In genomic region chr20:53599039-53599362, GRCh38 we compare ENCODE assay signal across 1 cellular context.
TF ChIP-seq lines count a peak whose summit lies in the region.

No MANE protein-coding gene starts in this region.

TF ChIP-seq in GM23338, 12 proteins besides CTCF, POLR2A, EP300 and RAD21:
- TF ChIP-seq ZNF462 (CRISPR knock-in tag; IDR thresholded peaks at IDR 0.05) (no peak), JUNB (IDR thresholded peaks at IDR 0.05; ENCODE audit: unreplicated experiment) (no peak), NANOG (IDR thresholded peaks at IDR 0.05; ENCODE audit: borderline replicate concordance) (no peak), EZH2phosphoT487 (IDR thresholded peaks at IDR 0.05; ENCODE audit: unreplicated experiment) (no peak), POLR2AphosphoS5 (IDR thresholded peaks at IDR 0.05; ENCODE audit: low read depth) (no peak), REST (IDR thresholded peaks at IDR 0.05; ENCODE audit: unreplicated experiment) (no peak), ZNF331 (CRISPR knock-in tag; IDR thresholded peaks at IDR 0.05; ENCODE audit: low read depth) (no peak), CREB1 (CRISPR knock-in tag; IDR thresholded peaks at IDR 0.05; ENCODE audit: low read depth) (no peak), ZNF114 (CRISPR knock-in tag; IDR thresholded peaks at IDR 0.05) (no peak), EZH2 (IDR thresholded peaks at IDR 0.05; ENCODE audit: low read depth, unreplicated experiment) (no peak), ETS1 (IDR thresholded peaks at IDR 0.05) (no peak), STAT1 (IDR thresholded peaks at IDR 0.05; ENCODE audit: unreplicated experiment) (no peak)
TF ChIP-seq in GM23338: peak in this region for 0.
